8 cellular contexts compared by ENCODE assay signal in genomic region chr17:28812980-28813377, GRCh38. TPM values are rescaled to one million over a fixed set of nuclear protein-coding genes. Genes with fewer than 3 reads are reported as not detected.
A peak's percentile ranks its signal among the peaks of the same experiment; 100 is the strongest.
DNase-seq lines count a peak whose midpoint lies in the region; ATAC-seq and TF ChIP-seq lines count a peak whose summit lies in the region.

No MANE protein-coding gene starts in this region.

- peak overlapping the region; percentile 69 to 99 for H4K8ac ChIP-seq in IMR-90 (ENCODE audit: low read depth in 2 of 2, low read length in 2 of 2)

- H3K9ac ChIP-seq in IMR-90 (ENCODE audit: low read depth, low read length) (peak overlapping the region; percentile 79; the same call in 1 of the 2 replicates), muscle layer of colon (ENCODE audit: low read length) (no peak overlapping the region)

- H3K36me3 Mint-ChIP-seq in chondrocyte (ENCODE audit: low read depth): no peaks in the 10 kb centered on the region

- peak overlapping the region; percentile 91; the same call in 1 of the 2 replicates for H2AK5ac ChIP-seq in IMR-90 (ENCODE audit: low read depth, low read length)

- H3K14ac ChIP-seq in IMR-90 (replicated peaks; ENCODE audit: low read depth, low read length): peak overlapping the region; percentile 96; the same call in 1 of the 2 replicates

- intact Hi-C loops in IMR-90 (cut with micrococcal nuclease): loop anchor here (10.0 kb wide), 1 partner anchor 48 kb away; no protein-coding TSS in a partner anchor

- H3K27ac Mint-ChIP-seq in chondrocyte (ENCODE audit: unreplicated experiment): peak overlapping the region; percentile 99

- no TSS peak for BruUV-seq in IMR-90 (replicated peaks; lab: Mats Ljungman, UMichigan)

- peak overlapping the region; percentile 89 for H2BK5ac ChIP-seq in IMR-90 (ENCODE audit: low read depth, low read length, poor library complexity, severe bottlenecking)

- peak overlapping the region; percentile 17; the same call in 1 of the 3 replicates for H2BK15ac ChIP-seq in IMR-90 (ENCODE audit: low read depth, low read length)

- no peak overlapping the region for H2BK20ac ChIP-seq in IMR-90 (ENCODE audit: low read depth, low read length)

- H3K56ac ChIP-seq in IMR-90 (ENCODE audit: extremely low read depth, insufficient read depth, low read length): peak overlapping the region; percentile 69

- no peaks in the 10 kb centered on the region for H3K27me3 Mint-ChIP-seq in chondrocyte (ENCODE audit: low read depth)

- peak overlapping the region; percentile 95 for H4K91ac ChIP-seq in IMR-90 (ENCODE audit: insufficient read depth, low read depth, low read length)

- DNase-seq in IMR-90 (peak; percentile 71), chondrocyte (ENCODE audit: low spot score) (no peak), midbrain (lab: John Stamatoyannopoulos, UW) (no peak)
- DNase-seq in stimulated activated CD4-positive, alpha-beta T cell treated with anti-CD3 and anti-CD28 coated beads, Interleukin-2, amount 100 ng/mL, for 48 hours: no peak

- peak overlapping the region; percentile 92 for H4K5ac ChIP-seq in IMR-90 (ENCODE audit: low read depth, low read length)

- TF ChIP-seq POLR2A in IMR-90 (IDR thresholded peaks at IDR 0.05; ENCODE audit: low read depth, low read length): no peak

- H3K4me3 ChIP-seq in ACC112 (ENCODE audit: low read depth, low read length) (peak overlapping the region; percentile 94), IMR-90 (ENCODE audit: insufficient read depth, low read depth, low read length) (peak overlapping the region; percentile 71), muscle layer of colon (ENCODE audit: low read depth in 1 of 2, low read length in 2 of 2) (peak overlapping the region; percentile 68 to 84)

- peak overlapping the region; percentile 87 for H3K4me2 ChIP-seq in IMR-90 (ENCODE audit: low read depth, low read length)

- TF ChIP-seq CTCF in IMR-90 (conservative IDR thresholded peaks at IDR 0.05; ENCODE audit: low read depth, low read length): no peak
- no peak for TF ChIP-seq CTCF in chondrocyte (IDR thresholded peaks at IDR 0.05)

- H3K27me3 ChIP-seq in ACC112 (ENCODE audit: insufficient read depth, low read length): no peaks in the 10 kb centered on the region
- H3K27me3 ChIP-seq in IMR-90 (ENCODE audit: control insufficient read depth, insufficient read depth, low read length): no peaks in the 10 kb centered on the region
- H3K27me3 ChIP-seq in muscle layer of colon (ENCODE audit: control insufficient read depth in 1 of 2, insufficient read depth in 2 of 2, low read length in 2 of 2): no peaks in the 10 kb centered on the region

- H3K36me3 ChIP-seq in ACC112 (ENCODE audit: insufficient read depth, low read length) (no peaks in the 10 kb centered on the region), IMR-90 (ENCODE audit: control insufficient read depth, insufficient read depth, low read length) (no peaks in the 10 kb centered on the region), muscle layer of colon (ENCODE audit: insufficient read depth, low read length) (no peaks in the 10 kb centered on the region)

- peak overlapping the region; percentile 82; the same call in 1 of the 2 replicates for H2BK120ac ChIP-seq in IMR-90 (ENCODE audit: low read depth, low read length)

- H3K9me1 ChIP-seq in IMR-90 (ENCODE audit: insufficient read depth, low read length): no peaks in the 10 kb centered on the region

- H3K27ac ChIP-seq in ACC112 (ENCODE audit: low read depth, low read length) (peak overlapping the region; percentile 91), IMR-90 (ENCODE audit: insufficient read depth, low read length) (peak overlapping the region; percentile 96), muscle layer of colon (ENCODE audit: low read depth, low read length) (peak overlapping the region; percentile 83)

- in situ Hi-C loops in IMR-90 (cut with MboI; ENCODE audit: low sequenced_read_pairs): no loop called here

- WGBS in IMR-90 (ENCODE audit: extremely low coverage in 2 of 2, insufficient read length in 1 of 2), 2 experiments: no CpG with 5 or more reads among the region's 6 CpGs

- peaks cover 16% of the 10 kb centered on the region; the same call in 1 of the 2 replicates for H4K20me1 ChIP-seq in IMR-90 (ENCODE audit: insufficient read depth, low read length)

- peak overlapping the region; percentile 89; the same call in 1 of the 2 replicates for H3K18ac ChIP-seq in IMR-90 (ENCODE audit: low read depth, low read length)

- H3K4ac ChIP-seq in IMR-90 (ENCODE audit: low read depth, low read length): peak overlapping the region; percentile 95

- no peaks in the 10 kb centered on the region for H3K9me3 Mint-ChIP-seq in chondrocyte (ENCODE audit: low read depth)

- H3K79me1 ChIP-seq in IMR-90 (ENCODE audit: low read depth in 1 of 2, low read length in 2 of 2): peaks cover 12 to 64% of the 10 kb centered on the region in 2 experiments

- peaks cover 35% of the 10 kb centered on the region for H3K4me1 Mint-ChIP-seq in chondrocyte (ENCODE audit: low read depth)

- H3K79me2 ChIP-seq in ACC112 (ENCODE audit: control insufficient read depth, insufficient read depth, low read length, unreplicated experiment): peaks cover 60% of the 10 kb centered on the region

- CTCF ChIA-PET in IMR-90 (lab: Yijun Ruan, JAX): interaction anchor here (0.6 to 1.1 kb wide), 2 partner anchors 14 to 150 kb away, joined by 3 to 4 read pairs; no protein-coding TSS in a partner anchor

- H3K9me3 ChIP-seq in IMR-90 (ENCODE audit: control insufficient read depth, insufficient read depth, low read length): no peaks in the 10 kb centered on the region
- H3K9me3 ChIP-seq in muscle layer of colon (ENCODE audit: low read length): no peaks in the 10 kb centered on the region

- POLR2A ChIA-PET in IMR-90 (lab: Charles Lee; ENCODE audit: unreplicated experiment): no interaction called here

- no peak overlapping the region for H2AFZ ChIP-seq in ACC112 (ENCODE audit: low read length, unreplicated experiment)
- H2AFZ ChIP-seq in IMR-90 (replicated peaks; ENCODE audit: low read length, poor library complexity): peak overlapping the region; percentile 96

- dilution Hi-C loops in IMR-90 (cut with HindIII; ENCODE audit: low sequenced_read_pairs, unreplicated experiment): no loop called here

- H2AK9ac ChIP-seq in IMR-90 (replicated peaks; ENCODE audit: low read depth, low read length, poor library complexity): peak overlapping the region; percentile 83

- ATAC-seq in IMR-90 (ENCODE audit: low read depth): no peak
- ATAC-seq in GM21360 (IDR thresholded peaks at IDR 0.05; ENCODE audit: unreplicated experiment): no peak
- no peak for ATAC-seq in GM21528 (IDR thresholded peaks at IDR 0.05; ENCODE audit: low FRiP score, unreplicated experiment)

- H3K4me1 ChIP-seq in ACC112 (ENCODE audit: control insufficient read depth, insufficient read depth, low read length, unreplicated experiment) (peaks cover 34% of the 10 kb centered on the region), IMR-90 (ENCODE audit: control insufficient read depth, insufficient read depth, low read length) (peaks cover 8% of the 10 kb centered on the region; the same call in 1 of the 2 replicates), muscle layer of colon (ENCODE audit: insufficient read depth, low read length) (peaks cover 23% of the 10 kb centered on the region)

- peak overlapping the region; percentile 85 for H3K4me3 Mint-ChIP-seq in chondrocyte (ENCODE audit: unreplicated experiment)

- peak overlapping the region; percentile 88; the same call in 1 of the 2 replicates for H3K23ac ChIP-seq in IMR-90 (ENCODE audit: low read depth, low read length)

- no peak for TF ChIP-seq RAD21 in IMR-90 (IDR thresholded peaks at IDR 0.05; ENCODE audit: low read length)

TF ChIP-seq in IMR-90, 13 proteins besides CTCF, POLR2A, EP300 and RAD21:
- TF ChIP-seq RFX5 (IDR thresholded peaks at IDR 0.05; ENCODE audit: low read depth, low read length) (no peak), BHLHE40 (IDR thresholded peaks at IDR 0.05; ENCODE audit: low read depth, low read length) (peak; percentile 64; the same call in 1 of the 2 replicates)

RNA-seq across cellular contexts. Expression of gene FAM222B, which starts 29.6 kb away (rescaled TPM):
- 2.2 and 2.5 TPM in 2 replicates for total RNA-seq in IMR-90 (2012; rRNA removed)
- polyA plus RNA-seq in IMR-90 (2012; rRNA removed): 10.8 and 11.4 TPM in 2 replicates
- polyA plus RNA-seq in IMR-90 (2012; cell fraction: cytosol; rRNA removed): 9.8 and 15.2 TPM in 2 replicates
- polyA plus RNA-seq in IMR-90 (2012; cell fraction: nucleus; rRNA removed; ENCODE audit: low replicate concordance): 26.2 and 26.3 TPM in 2 replicates
- 18.5 to 22.7 TPM (median 21.0 TPM) in 3 replicates for total RNA-seq in chondrocyte

RNA-seq across cellular contexts. Expression of gene ERAL1, which starts 41.8 kb away (rescaled TPM):
- total RNA-seq in IMR-90 (2012; rRNA removed) (25.8 and 34.1 TPM in 2 replicates), chondrocyte (31.2 to 40.5 TPM (median 31.8 TPM) in 3 replicates)
- 62.3 and 71.3 TPM in 2 replicates for polyA plus RNA-seq in IMR-90 (2012; rRNA removed)
- polyA plus RNA-seq in IMR-90 (2012; cell fraction: cytosol; rRNA removed): 66.0 and 115 TPM in 2 replicates
- 53.6 and 107 TPM in 2 replicates for polyA plus RNA-seq in IMR-90 (2012; cell fraction: nucleus; rRNA removed; ENCODE audit: low replicate concordance)
